Comparison of ENCODE assay signal across 18 cellular contexts in the genomic region with DNA sequence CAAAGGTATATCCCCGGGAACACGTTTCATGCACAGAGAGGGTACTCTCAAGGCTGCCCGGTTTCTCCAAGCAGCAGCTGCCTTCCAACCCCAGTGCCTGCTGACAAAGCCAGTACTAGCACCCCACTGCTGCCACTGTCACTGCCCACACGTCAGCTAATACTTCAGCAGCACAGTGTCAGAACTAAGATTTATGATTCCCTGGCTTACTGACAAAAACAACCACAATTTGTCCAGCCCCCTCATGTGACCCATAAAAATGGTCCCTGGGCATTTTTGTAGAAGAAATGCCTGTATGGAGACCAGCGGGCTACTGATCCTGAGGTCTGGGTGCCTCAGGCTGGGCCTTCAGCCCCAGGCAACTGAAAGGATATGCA. TPM values are rescaled to one million over a fixed set of nuclear protein-coding genes. Genes with fewer than 3 reads are reported as not detected.
DNase-seq lines count a peak whose midpoint lies in the region; ATAC-seq and TF ChIP-seq lines count a peak whose summit lies in the region.
"Had no signal": no experiment of that assay in that cellular context is flagged by ENCODE, and none has a peak within 500 bp of the region (broad histone marks: within the 10 kb centered on the region; RNA-seq: fewer than 3 reads in every experiment).

No MANE protein-coding gene starts in this region.

- no TSS peak for BruUV-seq in PC-9 (replicated peaks; lab: Mats Ljungman, UMichigan)

- POLR2A ChIA-PET in PC-9 (lab: Charles Lee; ENCODE audit: unreplicated experiment): no interaction called here

- peaks cover 34% of the 10 kb centered on the region for H3K36me3 ChIP-seq in OCI-LY1 (ENCODE audit: insufficient read depth, low read length)
- H3K36me3 ChIP-seq in esophagus (ENCODE audit: control insufficient read depth in 2 of 2, insufficient read depth in 2 of 2, low read length in 1 of 2): peaks cover 0 to 17% of the 10 kb centered on the region in 2 donors
- no peaks in the 10 kb centered on the region for H3K36me3 ChIP-seq in colonic mucosa
- H3K36me3 ChIP-seq in PC-9 (ENCODE audit: low read depth): no peaks in the 10 kb centered on the region

- CTCF ChIA-PET in PC-9 (lab: Charles Lee): no interaction called here

- H2AFZ ChIP-seq in OCI-LY1 (ENCODE audit: low read length): no peak overlapping the region
- H2AFZ ChIP-seq in PC-9: no peak overlapping the region
- H2AFZ ChIP-seq: GM23248 had no signal

- H3K9me3 ChIP-seq in OCI-LY1 (ENCODE audit: low read length) (no peaks in the 10 kb centered on the region), esophagus (ENCODE audit: control insufficient read depth in 2 of 2, insufficient read depth in 1 of 2, low read depth in 1 of 2, low read length in 1 of 2) (no peaks in the 10 kb centered on the region), colonic mucosa (no peaks in the 10 kb centered on the region), PC-9 (ENCODE audit: insufficient read depth, low read depth) (no peaks in the 10 kb centered on the region)

- H3K79me2 ChIP-seq in OCI-LY1 (ENCODE audit: insufficient read depth, low read length) (no peaks in the 10 kb centered on the region), PC-9 (ENCODE audit: low read depth) (no peaks in the 10 kb centered on the region)

- H3F3A ChIP-seq in OCI-LY1 (ENCODE audit: insufficient read depth, low read length) (no peaks in the 10 kb centered on the region), PC-9 (ENCODE audit: insufficient read depth, low read depth) (no peaks in the 10 kb centered on the region)

- WGBS in esophagus, 2 donors: 50 to 66% methylated on average over 5 of the region's 5 CpGs

- H4K20me1 ChIP-seq in OCI-LY1 (ENCODE audit: insufficient read depth, low read length): no peaks in the 10 kb centered on the region
- no peaks in the 10 kb centered on the region for H4K20me1 ChIP-seq in PC-9 (ENCODE audit: insufficient read depth)

- peaks cover 62% of the 10 kb centered on the region for H3K4me1 ChIP-seq in OCI-LY1 (ENCODE audit: insufficient read depth, low read length, severe bottlenecking)
- H3K4me1 ChIP-seq in esophagus (ENCODE audit: control insufficient read depth in 2 of 2, insufficient read depth in 2 of 2, low read length in 1 of 2): peaks cover 5 to 27% of the 10 kb centered on the region in 2 donors
- H3K4me1 ChIP-seq in colonic mucosa: no peaks in the 10 kb centered on the region
- no peaks in the 10 kb centered on the region; the same call in 1 of the 2 replicates for H3K4me1 ChIP-seq in PC-9 (replicated peaks; ENCODE audit: insufficient read depth)

- no peak overlapping the region; the same call in 1 of the 2 replicates for H3K4me2 ChIP-seq in OCI-LY1 (ENCODE audit: low read length)
- no peak overlapping the region for H3K4me2 ChIP-seq in PC-9

- DNase-seq in renal cortical epithelial cell (ENCODE audit: low read depth): peak; percentile 78
- DNase-seq in colonic mucosa: no peak
- DNase-seq in PC-9: no peak
- DNase-seq: activated T-cell treated with anti-CD3 and anti-CD28 coated beads, Interleukin-2, amount 50 U/mL, for 1 hour; anterior cingulate cortex; GM23248; hippocampal formation; NCI-H1436; NCI-H524; SIG-M5; WERI-Rb-1 had no signal

- H3K27me3 ChIP-seq in OCI-LY1 (ENCODE audit: insufficient read depth, low read length) (no peaks in the 10 kb centered on the region), esophagus (ENCODE audit: control insufficient read depth in 1 of 2, insufficient read depth in 2 of 2, low read length in 2 of 2) (no peaks in the 10 kb centered on the region), colonic mucosa (no peaks in the 10 kb centered on the region), PC-9 (ENCODE audit: insufficient read depth, low read depth) (no peaks in the 10 kb centered on the region)

- H3K27ac ChIP-seq in OCI-LY1 (ENCODE audit: low read depth, low read length, poor library complexity, severe bottlenecking) (peak overlapping the region; percentile 23), esophagus (ENCODE audit: low read depth in 2 of 2, low read length in 1 of 2) (peak overlapping the region; percentile 47 to 71), colonic mucosa (no peak overlapping the region), PC-9 (no peak overlapping the region)
- H3K27ac ChIP-seq: GM23248, WERI-Rb-1 had no signal

- H3K4me3 ChIP-seq in GM08714 (ENCODE audit: low read length) (peak overlapping the region; percentile 27; the same call in 1 of the 2 replicates), OCI-LY1 (ENCODE audit: low read depth, low read length, poor library complexity, severe bottlenecking) (no peak overlapping the region), esophagus (ENCODE audit: low read depth in 1 of 2, low read length in 2 of 2) (no peak overlapping the region), colonic mucosa (no peak overlapping the region), PC-9 (no peak overlapping the region)
- H3K4me3 ChIP-seq: GM23248 had no signal

- H3K9ac ChIP-seq in OCI-LY1 (ENCODE audit: low read length): no peak overlapping the region
- H3K9ac ChIP-seq in colonic mucosa (ENCODE audit: low read depth in 2 of 2, low read length in 2 of 2): no peak overlapping the region
- H3K9ac ChIP-seq: GM23248 had no signal

- intact Hi-C loops in colonic mucosa (cut with DNase I) (no loop called here), PC-9 (cut with micrococcal nuclease; ENCODE audit: unreplicated experiment) (no loop called here)

- H3K9me2 ChIP-seq in OCI-LY1 (ENCODE audit: low read depth, low read length) (no peaks in the 10 kb centered on the region), PC-9 (ENCODE audit: insufficient read depth) (no peaks in the 10 kb centered on the region)

- no peak for ATAC-seq in GM18858 (IDR thresholded peaks at IDR 0.05; ENCODE audit: unreplicated experiment)
- no peak for ATAC-seq in HG03045 (IDR thresholded peaks at IDR 0.05; ENCODE audit: unreplicated experiment)

- TF ChIP-seq CTCF in OCI-LY1 (IDR thresholded peaks at IDR 0.05; ENCODE audit: low read length) (no peak), colonic mucosa (IDR thresholded peaks at IDR 0.05) (no peak), PC-9 (conservative IDR thresholded peaks at IDR 0.05) (no peak)

RNA-seq across cellular contexts. Expression of gene WDR91, which starts 2.9 kb away (rescaled TPM):
- 10 to 100 TPM; 19.9 to 21.9 TPM for polyA plus RNA-seq in esophagus
- total RNA-seq in renal cortical epithelial cell (35.1 and 37.8 TPM in 2 replicates), colonic mucosa (1 to 10 TPM; 4.8 to 6.5 TPM), PC-9 (2021) (7.6 and 8.4 TPM in 2 replicates)

RNA-seq across cellular contexts. Expression of gene STRA8, which starts 25.2 kb away (rescaled TPM):
- polyA plus RNA-seq in esophagus: not detected
- not detected in 2 replicates for total RNA-seq in renal cortical epithelial cell
- total RNA-seq in colonic mucosa: not detected
- total RNA-seq in PC-9 (2021): not detected in 2 replicates
- total RNA-seq: GM23248, HT1080, temporal lobe had no signal
- polyA plus RNA-seq: GM23248 had no signal

RNA-seq across cellular contexts. Expression of gene CYREN, which starts 37.9 kb away (rescaled TPM):
- 10 to 100 TPM; 26.0 to 27.2 TPM for polyA plus RNA-seq in esophagus
- total RNA-seq in renal cortical epithelial cell: 75.0 and 126 TPM in 2 replicates
- total RNA-seq in colonic mucosa: 10 to 100 TPM; 34.5 to 37.6 TPM
- total RNA-seq in PC-9 (2021): 70.5 and 76.0 TPM in 2 replicates

Comparison
In these comparisons a context has a peak if more than half of its experiments do, and no peak if none do; other contexts are left out.
1. H3K27ac ChIP-seq: peak in OCI-LY1 (single experiment) and esophagus (2 of 2); none in colonic mucosa (single experiment) and PC-9 (single experiment).